Comparison of ENCODE assay signal across 24 cellular contexts in the genomic region with DNA sequence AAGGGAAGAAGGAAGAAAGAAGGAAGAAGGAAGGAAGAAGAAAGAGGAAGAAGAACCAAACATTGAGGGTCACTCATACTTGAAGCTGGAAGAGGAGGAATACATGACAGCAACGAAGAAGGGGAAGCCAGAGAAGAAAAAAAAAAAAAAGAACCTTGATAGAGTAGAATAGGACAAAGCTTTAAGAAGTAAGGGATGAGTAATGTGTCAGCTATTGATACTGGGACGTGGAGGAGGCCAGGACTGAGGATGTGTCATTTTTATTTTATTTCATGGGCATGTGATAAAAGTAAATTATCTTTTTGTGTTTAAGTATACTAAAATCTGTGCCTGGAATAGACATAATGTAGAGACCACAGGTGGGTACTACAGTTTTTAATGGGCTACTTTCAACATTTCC. TPM values are rescaled to one million over a fixed set of nuclear protein-coding genes. Genes with fewer than 3 reads are reported as not detected.
DNase-seq lines count a peak whose midpoint lies in the region; ATAC-seq and TF ChIP-seq lines count a peak whose summit lies in the region.
"Had no signal": no experiment of that assay in that cellular context is flagged by ENCODE, and none has a peak within 500 bp of the region (broad histone marks: within the 10 kb centered on the region; RNA-seq: fewer than 3 reads in every experiment).

No MANE protein-coding gene starts in this region.

- H3K27me3 ChIP-seq in breast epithelium (peaks cover 0 to 4% of the 10 kb centered on the region in 2 donors), ascending aorta (no peaks in the 10 kb centered on the region), WERI-Rb-1 (ENCODE audit: insufficient read depth, low read depth, severe bottlenecking) (no peaks in the 10 kb centered on the region)
- H3K27me3 ChIP-seq in CD8-positive, alpha-beta memory T cell (ENCODE audit: insufficient read depth, low read length, poor library complexity, severe bottlenecking) = no peaks in the 10 kb centered on the region
- H3K27me3 ChIP-seq: esophagus muscularis mucosa, heart left ventricle had no signal

- BruUV-seq in MCF 10A (replicated peaks; lab: Mats Ljungman, UMichigan) = no TSS peak

- intact Hi-C loops in MCF 10A (cut with micrococcal nuclease) = no loop called here
- intact Hi-C loops in breast epithelium (cut with DNase I; ENCODE audit: low total_unique reads) = no loop called here
- intact Hi-C loops in ascending aorta (cut with DNase I) = no loop called here

- H3K9me3 Mint-ChIP-seq in MCF 10A (ENCODE audit: unreplicated experiment) = peaks cover 14% of the 10 kb centered on the region
- no peaks in the 10 kb centered on the region for H3K9me3 Mint-ChIP-seq in CD8-positive, alpha-beta memory T cell
- H3K9me3 Mint-ChIP-seq: activated B cell treated with CpG ODN at 0.5 μM for 24 hours; stimulated activated naive CD8-positive, alpha-beta T cell treated with anti-CD3 and anti-CD28 coated beads, Interleukin-15, amount 100 ng/mL, for 72 hours had no signal

- H3K4me3 Mint-ChIP-seq in MCF 10A (ENCODE audit: unreplicated experiment) = peak overlapping the region; percentile 33
- H3K4me3 Mint-ChIP-seq in CD8-positive, alpha-beta memory T cell = no peak overlapping the region
- H3K4me3 Mint-ChIP-seq: activated B cell treated with CpG ODN at 0.5 μM for 24 hours; stimulated activated naive CD8-positive, alpha-beta T cell treated with anti-CD3 and anti-CD28 coated beads, Interleukin-15, amount 100 ng/mL, for 72 hours; type B pancreatic cell had no signal

- H3K4me1 ChIP-seq in breast epithelium = no peaks in the 10 kb centered on the region
- peaks cover 0 to 2% of the 10 kb centered on the region in 2 donors for H3K4me1 ChIP-seq in ascending aorta
- no peaks in the 10 kb centered on the region for H3K4me1 ChIP-seq in CD8-positive, alpha-beta memory T cell (ENCODE audit: insufficient read depth, low read length)
- H3K4me1 ChIP-seq: esophagus muscularis mucosa had no signal

- TF ChIP-seq CTCF in MCF 10A (IDR thresholded peaks at IDR 0.05; ENCODE audit: unreplicated experiment) (no peak), breast epithelium (IDR thresholded peaks at IDR 0.05) (no peak), ascending aorta (IDR thresholded peaks at IDR 0.05) (no peak), WERI-Rb-1 (IDR thresholded peaks at IDR 0.05; ENCODE audit: low read depth, low read length) (no peak), GM10266 (IDR thresholded peaks at IDR 0.05; ENCODE audit: control insufficient read depth, insufficient read depth, low read depth, missing control alignments) (no peak)

- no peaks in the 10 kb centered on the region for H3K27me3 Mint-ChIP-seq in MCF 10A (ENCODE audit: insufficient read depth, unreplicated experiment)
- H3K27me3 Mint-ChIP-seq in CD8-positive, alpha-beta memory T cell = peaks cover 0 to 1% of the 10 kb centered on the region in 2 donors
- H3K27me3 Mint-ChIP-seq: activated B cell treated with CpG ODN at 0.5 μM for 24 hours; progenitor cell of endocrine pancreas; stimulated activated naive CD8-positive, alpha-beta T cell treated with anti-CD3 and anti-CD28 coated beads, Interleukin-15, amount 100 ng/mL, for 72 hours; type B pancreatic cell had no signal

- H3K4me1 Mint-ChIP-seq in MCF 10A (ENCODE audit: insufficient read depth, unreplicated experiment) = peaks cover 30% of the 10 kb centered on the region
- H3K4me1 Mint-ChIP-seq in CD8-positive, alpha-beta memory T cell = no peaks in the 10 kb centered on the region
- H3K4me1 Mint-ChIP-seq: activated B cell treated with CpG ODN at 0.5 μM for 24 hours had no signal

- TF ChIP-seq POLR2A in breast epithelium (IDR thresholded peaks at IDR 0.05) = no peak

- H3K27ac ChIP-seq in breast epithelium (no peak overlapping the region), ascending aorta (peak overlapping the region; percentile 37 to 43), WERI-Rb-1 (no peak overlapping the region)
- H3K27ac ChIP-seq in CD8-positive, alpha-beta memory T cell (ENCODE audit: low read depth, low read length) = no peak overlapping the region
- H3K27ac ChIP-seq: esophagus muscularis mucosa, heart left ventricle, left ventricle myocardium inferior had no signal

- POLR2A ChIA-PET in MCF 10A (lab: Yijun Ruan, JAX) = interaction anchor here (0.6 kb wide), 2 partner anchors 20 to 35 kb away, joined by 3 read pairs; no protein-coding TSS in a partner anchor
- POLR2A ChIA-PET in CD8-positive, alpha-beta memory T cell (lab: Charles Lee) = no interaction called here

- DNase-seq in MCF 10A (ENCODE audit: unreplicated experiment) = no peak
- DNase-seq in breast epithelium (ENCODE audit: low spot score in 2 of 2) = no peak
- DNase-seq in ascending aorta (ENCODE audit: low spot score in 2 of 2) = no peak
- DNase-seq in iris pigment epithelial cell (ENCODE audit: low read depth) = peak; percentile 39
- no peak for DNase-seq in CD8-positive, alpha-beta memory T cell
- no peak for DNase-seq in WERI-Rb-1
- no peak for DNase-seq in GM10266 (ENCODE audit: extremely low spot score)
- DNase-seq: activated B cell treated with CpG ODN at 0.5 μM for 24 hours; activated CD4-positive, alpha-beta T cell treated with anti-CD3 and anti-CD28 coated beads, Interleukin-2, amount 50 U/mL, for 48 hours; activated naive CD4-positive, alpha-beta T cell treated with Interleukin-2 at 50 U/mL for 16 hours; activated T-cell treated with anti-CD3 and anti-CD28 coated beads, Interleukin-2, amount 50 U/mL, for 1 hour; anterior cingulate cortex; C1 segment of cervical spinal cord; heart left ventricle; left ventricle myocardium inferior; NCI-H2227 treated with DMSO at 0.1 percent for 48 hours; NCI-H82; stimulated activated CD4-positive, alpha-beta T cell treated with anti-CD3 and anti-CD28 coated beads, Interleukin-4, amount 100 ng/mL, for 24 hours; stimulated activated naive CD8-positive, alpha-beta T cell treated with anti-CD3 and anti-CD28 coated beads, Interleukin-15, amount 100 ng/mL, for 72 hours had no signal

- H3K36me3 Mint-ChIP-seq in MCF 10A (ENCODE audit: insufficient read depth, unreplicated experiment) = peaks cover 13% of the 10 kb centered on the region
- H3K36me3 Mint-ChIP-seq in CD8-positive, alpha-beta memory T cell = no peaks in the 10 kb centered on the region

- H3K9me3 ChIP-seq in breast epithelium = no peaks in the 10 kb centered on the region
- no peaks in the 10 kb centered on the region for H3K9me3 ChIP-seq in ascending aorta
- H3K9me3 ChIP-seq in CD8-positive, alpha-beta memory T cell (ENCODE audit: low read length) = no peaks in the 10 kb centered on the region
- no peaks in the 10 kb centered on the region for H3K9me3 ChIP-seq in WERI-Rb-1 (ENCODE audit: severe bottlenecking)
- H3K9me3 ChIP-seq: esophagus muscularis mucosa, left ventricle myocardium inferior had no signal

- no peak for ATAC-seq in HG03571 (IDR thresholded peaks at IDR 0.05; ENCODE audit: unreplicated experiment)
- ATAC-seq: heart left ventricle; stimulated activated naive CD8-positive, alpha-beta T cell treated with anti-CD3 and anti-CD28 coated beads, Interleukin-15, amount 100 ng/mL, for 72 hours had no signal

- H3K4me3 ChIP-seq in breast epithelium (no peak overlapping the region), ascending aorta (no peak overlapping the region), WERI-Rb-1 (ENCODE audit: low read depth, low read length) (no peak overlapping the region)
- no peak overlapping the region for H3K4me3 ChIP-seq in CD8-positive, alpha-beta memory T cell (ENCODE audit: low read length)
- H3K4me3 ChIP-seq: esophagus muscularis mucosa, heart left ventricle, left ventricle myocardium inferior, skin epidermis had no signal

- CTCF ChIA-PET in MCF 10A (lab: Yijun Ruan, JAX) = interaction anchor here (0.6 to 0.9 kb wide), 2 partner anchors 97 to 960 kb away, joined by 3 read pairs; no protein-coding TSS in a partner anchor
- CTCF ChIA-PET in CD8-positive, alpha-beta memory T cell (lab: Charles Lee) = no interaction called here

- H3K36me3 ChIP-seq in breast epithelium (no peaks in the 10 kb centered on the region), ascending aorta (no peaks in the 10 kb centered on the region), WERI-Rb-1 (no peaks in the 10 kb centered on the region)
- H3K36me3 ChIP-seq in CD8-positive, alpha-beta memory T cell (ENCODE audit: insufficient read depth, low read length) = no peaks in the 10 kb centered on the region
- H3K36me3 ChIP-seq: esophagus muscularis mucosa, heart left ventricle, left ventricle myocardium inferior had no signal

- peak overlapping the region; percentile 17 for H3K27ac Mint-ChIP-seq in MCF 10A (ENCODE audit: low read depth, unreplicated experiment)
- H3K27ac Mint-ChIP-seq in CD8-positive, alpha-beta memory T cell = no peak overlapping the region
- H3K27ac Mint-ChIP-seq: activated B cell treated with CpG ODN at 0.5 μM for 24 hours; progenitor cell of endocrine pancreas; stimulated activated naive CD8-positive, alpha-beta T cell treated with anti-CD3 and anti-CD28 coated beads, Interleukin-15, amount 100 ng/mL, for 72 hours; type B pancreatic cell had no signal

RNA-seq across cellular contexts. Expression of a gene that starts 6.4 kb away (rescaled TPM):
- total RNA-seq in MCF 10A (2022) (30.3 and 32.4 TPM in 2 replicates), breast epithelium (1 to 10 TPM; 2.2 to 7.0 (median 6.2) TPM), ascending aorta (0.43 TPM)
- 1 to 10 TPM; 1.6 to 2.0 TPM for total RNA-seq in CD8-positive, alpha-beta memory T cell
- not detected for polyA plus RNA-seq in CD8-positive, alpha-beta memory T cell

Comparison
In these comparisons a context has a peak if more than half of its experiments do, and no peak if none do; other contexts are left out.
1. H3K27ac ChIP-seq: peak in ascending aorta (2 of 2); none in breast epithelium (0 of 2), CD8-positive, alpha-beta memory T cell (single experiment) and WERI-Rb-1 (single experiment).